In the genomic region with DNA sequence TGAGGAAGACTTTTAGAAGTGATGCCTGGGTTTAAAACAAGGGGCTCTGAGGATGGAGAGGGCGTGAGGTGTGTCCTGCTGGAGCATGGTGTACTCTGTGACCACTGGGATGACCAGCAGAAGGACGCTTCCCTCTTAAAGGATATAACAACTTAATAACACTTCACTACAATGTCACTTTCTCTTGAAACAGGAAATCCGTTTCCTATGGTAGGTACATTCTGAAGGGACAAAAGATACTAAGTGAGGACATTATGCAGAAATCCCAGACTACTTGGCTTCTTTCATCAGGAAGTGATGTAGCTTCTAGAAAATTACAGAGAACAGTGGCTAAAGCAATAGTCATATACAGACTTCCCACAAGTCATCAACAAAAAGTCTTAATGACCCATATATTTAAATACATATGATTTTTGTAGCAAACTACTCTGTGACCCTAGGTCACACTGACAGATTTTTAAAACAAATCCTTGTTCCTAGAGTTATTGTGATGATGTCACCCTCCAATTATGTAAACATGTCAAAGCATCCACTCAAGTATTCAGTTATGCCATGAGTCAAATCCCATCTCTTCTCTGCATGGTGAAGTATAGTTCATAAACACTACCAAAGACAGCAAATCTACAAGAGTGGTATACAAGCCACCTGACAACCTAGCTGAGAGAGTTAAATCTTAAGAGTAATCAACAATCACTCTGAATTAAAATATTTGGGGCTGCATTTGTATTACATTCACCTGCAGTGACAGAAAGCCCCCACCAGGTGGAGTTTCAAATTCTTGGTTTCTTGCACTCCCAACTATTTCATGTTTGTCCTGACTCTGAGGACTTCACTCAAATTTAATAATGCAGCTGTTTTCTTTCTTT, we compare ENCODE assay signal across 8 cellular contexts. TPM values are rescaled to one million over a fixed set of nuclear protein-coding genes. Genes with fewer than 3 reads are reported as not detected.
DNase-seq lines count a peak whose midpoint lies in the region; ATAC-seq, FAIRE-seq and TF ChIP-seq lines count a peak whose summit lies in the region.

No MANE protein-coding gene starts in this region.

- no peak overlapping the region for H3K4me3 Mint-ChIP-seq in CD4-positive, alpha-beta T cell
- H3K4me3 Mint-ChIP-seq in stimulated activated effector memory CD8-positive, alpha-beta T cell treated with anti-CD3 and anti-CD28 coated beads, Interleukin-12 subunit alpha, Interleukin-12 subunit beta, amount 100 ng/mL, for 72 hours, result no peak overlapping the region

- H3K27me3 Mint-ChIP-seq in CD4-positive, alpha-beta T cell, result no peaks in the 10 kb centered on the region

- intact Hi-C loops in CD4-positive, alpha-beta T cell (cut with DNase I, micrococcal nuclease), result loop anchor here (1.0 to 10.0 kb wide), 6 partner anchors 33 to 708 kb away; a partner anchor contains a TSS
- intact Hi-C loops in colonic mucosa (cut with DNase I) (loop anchor here (2.0 kb wide), 1 partner anchor 123 kb away; no protein-coding TSS in a partner anchor), lower lobe of right lung (cut with DNase I) (no loop called here), posterior vena cava (cut with DNase I) (loop anchor here (5.0 to 10.0 kb wide), 3 partner anchors 106 to 121 kb away; no protein-coding TSS in a partner anchor)

- CTCF ChIA-PET in CD4-positive, alpha-beta T cell (lab: Charles Lee), result interaction anchor here (0.9 to 6.7 kb wide), 10 partner anchors 10 to 123 kb away, joined by 3 to 33 read pairs (median 4); a partner anchor contains a TSS

- H3K27ac Mint-ChIP-seq in CD4-positive, alpha-beta T cell, result peak overlapping the region; percentile 27
- no peak overlapping the region for H3K27ac Mint-ChIP-seq in stimulated activated effector memory CD8-positive, alpha-beta T cell treated with anti-CD3 and anti-CD28 coated beads, Interleukin-12 subunit alpha, Interleukin-12 subunit beta, amount 100 ng/mL, for 72 hours

- TF ChIP-seq POLR2A in H54 (IDR thresholded peaks at IDR 0.05; ENCODE audit: low read depth, low read length), result no peak

- peak; percentile 13 to 39 (median 26) for DNase-seq in CD4-positive, alpha-beta T cell
- DNase-seq in H54 (ENCODE audit: insufficient read length, low spot score) (peak; percentile 23), SKM-1 (lab: John Stamatoyannopoulos, UW; ENCODE audit: unreplicated experiment) (peak; percentile 6), colonic mucosa (peak; percentile 52), lower lobe of right lung (no peak), posterior vena cava (ENCODE audit: low spot score) (no peak)
- DNase-seq in stimulated activated effector memory CD8-positive, alpha-beta T cell treated with anti-CD3 and anti-CD28 coated beads, Interleukin-12 subunit alpha, Interleukin-12 subunit beta, amount 100 ng/mL, for 72 hours (ENCODE audit: low spot score in 2 of 2), result peak; percentile 14 to 56

- H3K36me3 ChIP-seq in colonic mucosa, result no peaks in the 10 kb centered on the region
- peaks cover 64% of the 10 kb centered on the region for H3K36me3 ChIP-seq in lower lobe of right lung

- POLR2A ChIA-PET in CD4-positive, alpha-beta T cell (lab: Charles Lee), result interaction anchor here (1.0 kb wide), 1 partner anchor 163 kb away, joined by 3 read pairs; no protein-coding TSS in a partner anchor

- no peak overlapping the region for H3K27ac ChIP-seq in CD4-positive, alpha-beta T cell (ENCODE audit: low read depth, low read length)
- H3K27ac ChIP-seq in colonic mucosa (no peak overlapping the region), lower lobe of right lung (peak overlapping the region; percentile 56)

- H3K9me3 Mint-ChIP-seq in CD4-positive, alpha-beta T cell, result no peaks in the 10 kb centered on the region
- no peaks in the 10 kb centered on the region for H3K9me3 Mint-ChIP-seq in stimulated activated effector memory CD8-positive, alpha-beta T cell treated with anti-CD3 and anti-CD28 coated beads, Interleukin-12 subunit alpha, Interleukin-12 subunit beta, amount 100 ng/mL, for 72 hours

- peak; percentile 55 for ATAC-seq in CD4-positive, alpha-beta T cell (ENCODE audit: poor library complexity)
- peak; percentile 32 to 69 for ATAC-seq in lower lobe of right lung
- ATAC-seq in stimulated activated effector memory CD8-positive, alpha-beta T cell treated with anti-CD3 and anti-CD28 coated beads, Interleukin-12 subunit alpha, Interleukin-12 subunit beta, amount 100 ng/mL, for 72 hours, result no peak
- no peak for ATAC-seq in GM21423 (IDR thresholded peaks at IDR 0.05; ENCODE audit: unreplicated experiment)

- H3K9ac ChIP-seq in colonic mucosa (ENCODE audit: low read depth in 2 of 2, low read length in 2 of 2), result no peak overlapping the region

- no peaks in the 10 kb centered on the region for H3K27me3 ChIP-seq in CD4-positive, alpha-beta T cell (ENCODE audit: control insufficient read depth, insufficient read depth, low read length)
- H3K27me3 ChIP-seq in colonic mucosa (no peaks in the 10 kb centered on the region), lower lobe of right lung (ENCODE audit: low read depth) (no peaks in the 10 kb centered on the region)

- peak; percentile 88 for TF ChIP-seq CTCF in CD4-positive, alpha-beta T cell (IDR thresholded peaks at IDR 0.05)
- TF ChIP-seq CTCF in colonic mucosa (IDR thresholded peaks at IDR 0.05) (peak; percentile 93), lower lobe of right lung (IDR thresholded peaks at IDR 0.05) (peak; percentile 86)

- H3K4me1 Mint-ChIP-seq in CD4-positive, alpha-beta T cell (ENCODE audit: low read depth), result peaks cover 21% of the 10 kb centered on the region
- peaks cover 13% of the 10 kb centered on the region for H3K4me1 Mint-ChIP-seq in stimulated activated effector memory CD8-positive, alpha-beta T cell treated with anti-CD3 and anti-CD28 coated beads, Interleukin-12 subunit alpha, Interleukin-12 subunit beta, amount 100 ng/mL, for 72 hours

- H3K36me3 Mint-ChIP-seq in CD4-positive, alpha-beta T cell (ENCODE audit: low read depth), result peaks cover 79% of the 10 kb centered on the region
- H3K36me3 Mint-ChIP-seq in stimulated activated effector memory CD8-positive, alpha-beta T cell treated with anti-CD3 and anti-CD28 coated beads, Interleukin-12 subunit alpha, Interleukin-12 subunit beta, amount 100 ng/mL, for 72 hours, result peaks cover 89% of the 10 kb centered on the region

- no peaks in the 10 kb centered on the region for H3K9me3 ChIP-seq in CD4-positive, alpha-beta T cell (ENCODE audit: control insufficient read depth, low read length)
- H3K9me3 ChIP-seq in colonic mucosa (no peaks in the 10 kb centered on the region), lower lobe of right lung (no peaks in the 10 kb centered on the region)

- no peaks in the 10 kb centered on the region for H3K4me1 ChIP-seq in colonic mucosa
- H3K4me1 ChIP-seq in lower lobe of right lung, result peaks cover 51% of the 10 kb centered on the region

- no peak overlapping the region for H3K4me3 ChIP-seq in colonic mucosa
- no peak overlapping the region for H3K4me3 ChIP-seq in lower lobe of right lung

- FAIRE-seq in H54 (lab: Jason Lieb, UNC), result peak; percentile 41

RNA-seq across cellular contexts. Expression of a gene that starts 32.8 kb away (rescaled TPM):
- 10 to 100 TPM; 37.6 to 38.7 TPM for total RNA-seq in CD4-positive, alpha-beta T cell
- total RNA-seq in colonic mucosa, result 10 to 100 TPM; 40.0 to 51.6 TPM
- 58.6 TPM for total RNA-seq in lower lobe of right lung
- total RNA-seq in posterior vena cava, result 100 to 1,000 TPM in 1 of 2 donors, 10 to 100 TPM in 1; 96.2 to 139 TPM

Comparison
In these comparisons a context has a peak if more than half of its experiments do, and no peak if none do; other contexts are left out.
1. ATAC-seq: peak in CD4-positive, alpha-beta T cell (single experiment) and lower lobe of right lung (2 of 2); none in stimulated activated effector memory CD8-positive, alpha-beta T cell treated with anti-CD3 and anti-CD28 coated beads, Interleukin-12 subunit alpha, Interleukin-12 subunit beta, amount 100 ng/mL, for 72 hours (single experiment) and GM21423 (single experiment).
2. DNase-seq: peak in CD4-positive, alpha-beta T cell (10 of 10), H54 (single experiment), SKM-1 (single experiment), colonic mucosa (single experiment) and stimulated activated effector memory CD8-positive, alpha-beta T cell treated with anti-CD3 and anti-CD28 coated beads, Interleukin-12 subunit alpha, Interleukin-12 subunit beta, amount 100 ng/mL, for 72 hours (2 of 2); none in lower lobe of right lung (single experiment) and posterior vena cava (single experiment).
3. Peak in every context shown above with its lines, with median percentiles within 50 percentile points of each other: CTCF ChIP-seq.